In genomic region chrX:20126833-20127232, GRCh38 we compare ENCODE assay signal across 7 cellular contexts. TPM values are rescaled to one million over a fixed set of nuclear protein-coding genes. Genes with fewer than 3 reads are reported as not detected.
A peak's percentile ranks its signal among the peaks of the same experiment; 100 is the strongest.
DNase-seq lines count a peak whose midpoint lies in the region; ATAC-seq, FAIRE-seq and TF ChIP-seq lines count a peak whose summit lies in the region.
"Not testable (repeated sequence)": the region's sequence is repeated elsewhere in the genome, so short reads cannot be mapped to it uniquely, and the experiment has no call there.

No MANE protein-coding gene starts in this region.

- not testable (repeated sequence) for H3K4me3 ChIP-seq in SU-DHL-6 (ENCODE audit: insufficient read depth, low read length, poor library complexity, severe bottlenecking)

- H3K27ac ChIP-seq in SU-DHL-6 (ENCODE audit: low read depth, low read length), result not testable (repeated sequence)

- peak; percentile 82 for FAIRE-seq in H54 (lab: Jason Lieb, UNC)

- H2AFZ ChIP-seq in SU-DHL-6 (ENCODE audit: low read depth, low read length, severe bottlenecking), result not testable (repeated sequence)

- H3K9me2 ChIP-seq in SU-DHL-6 (replicated peaks; ENCODE audit: insufficient read depth, low read length), result not testable (repeated sequence)

- TF ChIP-seq CTCF in SU-DHL-6 (IDR thresholded peaks at IDR 0.05; ENCODE audit: insufficient read depth, low read length, poor library complexity, severe bottlenecking), result not testable (repeated sequence)

- not testable (repeated sequence) for H3K79me2 ChIP-seq in SU-DHL-6 (ENCODE audit: insufficient read depth, low read length)

- H3K9me3 ChIP-seq in SU-DHL-6 (ENCODE audit: insufficient read depth, low read length), result not testable (repeated sequence)

- not testable (repeated sequence) for H3K9ac ChIP-seq in SU-DHL-6 (ENCODE audit: low read length)

- H3K27me3 ChIP-seq in SU-DHL-6 (ENCODE audit: low read length), result not testable (repeated sequence)

- intact Hi-C loops in left colon (cut with DNase I, micrococcal nuclease), result not testable (repeated sequence)

- peaks cover 12% of the 10 kb centered on the region for H3F3A ChIP-seq in SU-DHL-6 (ENCODE audit: insufficient read depth)

- H3K36me3 ChIP-seq in SU-DHL-6 (ENCODE audit: low read length), result not testable (repeated sequence)

- DNase-seq in H54 (ENCODE audit: insufficient read length, low spot score); left colon: not testable (repeated sequence)

- not testable (repeated sequence) for H4K20me1 ChIP-seq in SU-DHL-6 (ENCODE audit: low read depth, low read length)

- ATAC-seq in GM18511 (IDR thresholded peaks at IDR 0.05; ENCODE audit: unreplicated experiment) (peak; percentile 68), GM18909 (IDR thresholded peaks at IDR 0.05; ENCODE audit: poor library complexity, unreplicated experiment) (peak; percentile 64), GM21515 (IDR thresholded peaks at IDR 0.05; ENCODE audit: unreplicated experiment) (peak; percentile 55), HG03280 (IDR thresholded peaks at IDR 0.05; ENCODE audit: unreplicated experiment) (peak; percentile 61), left colon (peak; percentile 49)

- peak overlapping the region; percentile 33 for H3K4me2 ChIP-seq in SU-DHL-6 (ENCODE audit: low read depth, low read length, poor library complexity, severe bottlenecking)

- not testable (repeated sequence) for TF ChIP-seq POLR2A in H54 (IDR thresholded peaks at IDR 0.05; ENCODE audit: low read depth, low read length)

RNA-seq across cellular contexts. Expression of gene MAP7D2, which starts 10.1 kb away (rescaled TPM):
- 1 to 10 TPM; 1.4 to 1.6 TPM for total RNA-seq in left colon

RNA-seq across cellular contexts. Expression of gene EIF1AX, which starts 14.8 kb away (rescaled TPM):
- total RNA-seq in left colon, result 10 to 100 TPM; 76.3 to 80.4 TPM
